In genomic region chr7:140539466-140539865, GRCh38 we compare ENCODE assay signal across 1 cellular context.
TF ChIP-seq lines count a peak whose summit lies in the region.

No MANE protein-coding gene starts in this region.

TF ChIP-seq in WTC11, 78 proteins besides CTCF, POLR2A, EP300 and RAD21 (continued from another document):
- no peak for TF ChIP-seq USF2 (CRISPR knock-in tag; IDR thresholded peaks at IDR 0.05)
- TF ChIP-seq ELF4 (CRISPR knock-in tag; IDR thresholded peaks at IDR 0.05; ENCODE audit: low read depth) = no peak
